2 cellular contexts compared by ENCODE assay signal in the genomic region with DNA sequence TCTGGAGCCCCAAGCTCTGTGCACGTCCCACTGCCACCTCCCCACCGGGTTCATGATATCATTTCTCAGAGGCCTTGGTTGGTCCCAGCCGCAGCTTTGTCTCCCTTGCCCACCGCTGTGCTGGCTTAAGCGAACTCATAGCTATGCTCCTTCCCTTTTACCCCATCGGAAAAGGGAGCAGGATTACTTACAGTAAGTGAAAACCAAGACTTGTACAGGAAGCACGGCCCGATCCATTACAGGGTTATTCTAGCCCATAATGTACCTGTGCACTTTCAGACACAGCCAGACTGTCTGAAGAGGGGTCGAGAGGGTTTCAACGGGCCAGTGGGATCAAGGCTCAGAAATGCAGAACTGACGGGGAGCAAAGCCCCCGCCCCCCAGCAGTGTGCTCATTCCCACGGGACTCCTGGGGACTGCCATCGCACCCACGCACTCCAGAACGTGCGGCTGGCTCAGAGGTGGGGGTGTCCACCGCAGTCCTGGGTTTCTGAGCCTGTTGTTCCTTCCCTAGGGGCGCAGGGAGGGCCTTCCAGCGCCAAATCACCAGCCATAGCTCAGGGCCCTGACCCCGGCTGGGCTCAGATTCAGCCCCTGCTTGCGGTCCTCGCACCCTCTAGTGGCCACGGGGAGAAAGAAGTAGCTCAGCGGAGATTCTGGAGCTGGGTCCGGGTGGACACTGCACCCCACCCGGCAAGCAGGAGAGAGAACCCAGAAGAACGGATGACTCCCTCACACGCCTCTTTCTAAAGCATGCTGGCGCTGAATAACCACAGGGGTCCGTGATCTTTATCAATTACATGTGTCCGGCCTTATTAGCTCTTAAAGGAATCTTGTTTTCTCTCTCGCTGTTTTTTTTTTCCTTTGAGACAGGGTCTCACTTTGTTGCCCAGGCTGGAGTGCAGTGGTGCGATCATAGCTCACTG.
TF ChIP-seq lines count a peak whose summit lies in the region.

No MANE protein-coding gene starts in this region.

TF ChIP-seq in HEK293, 187 proteins besides CTCF, POLR2A, EP300 and RAD21 (continued from another document):
- TF ChIP-seq, protein P1, sequence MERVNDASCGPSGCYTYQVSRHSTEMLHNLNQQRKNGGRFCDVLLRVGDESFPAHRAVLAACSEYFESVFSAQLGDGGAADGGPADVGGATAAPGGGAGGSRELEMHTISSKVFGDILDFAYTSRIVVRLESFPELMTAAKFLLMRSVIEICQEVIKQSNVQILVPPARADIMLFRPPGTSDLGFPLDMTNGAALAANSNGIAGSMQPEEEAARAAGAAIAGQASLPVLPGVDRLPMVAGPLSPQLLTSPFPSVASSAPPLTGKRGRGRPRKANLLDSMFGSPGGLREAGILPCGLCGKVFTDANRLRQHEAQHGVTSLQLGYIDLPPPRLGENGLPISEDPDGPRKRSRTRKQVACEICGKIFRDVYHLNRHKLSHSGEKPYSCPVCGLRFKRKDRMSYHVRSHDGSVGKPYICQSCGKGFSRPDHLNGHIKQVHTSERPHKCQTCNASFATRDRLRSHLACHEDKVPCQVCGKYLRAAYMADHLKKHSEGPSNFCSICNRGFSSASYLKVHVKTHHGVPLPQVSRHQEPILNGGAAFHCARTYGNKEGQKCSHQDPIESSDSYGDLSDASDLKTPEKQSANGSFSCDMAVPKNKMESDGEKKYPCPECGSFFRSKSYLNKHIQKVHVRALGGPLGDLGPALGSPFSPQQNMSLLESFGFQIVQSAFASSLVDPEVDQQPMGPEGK (tag by site-specific recombination; IDR thresholded peaks at IDR 0.05), result peak; percentile 75
- TF ChIP-seq EGR2 (tag by site-specific recombination; IDR thresholded peaks at IDR 0.05; ENCODE audit: low read depth) (peak; percentile 66), SETDB1 (IDR thresholded peaks at IDR 0.05; ENCODE audit: insufficient read length, low read length) (no peak), ZFHX2 (tag by site-specific recombination; conservative IDR thresholded peaks at IDR 0.05) (peak; percentile 78), ZNF600 (tag by site-specific recombination; IDR thresholded peaks at IDR 0.05) (peak; percentile 52), ZNF660 (tag by site-specific recombination; IDR thresholded peaks at IDR 0.05) (no peak), ZNF335 (tag by site-specific recombination; conservative IDR thresholded peaks at IDR 0.05) (peak; percentile 53; the same call in 1 of the 2 replicates), ZXDB (tag by site-specific recombination; IDR thresholded peaks at IDR 0.05) (peak; percentile 22; the same call in 1 of the 2 replicates), ZFP37 (tag by site-specific recombination; IDR thresholded peaks at IDR 0.05) (0 out of 2 replicates have a peak, but pooled peaks have one; percentile 48), SP7 (tag by site-specific recombination; IDR thresholded peaks at IDR 0.05) (0 out of 2 replicates have a peak, but pooled peaks have one; percentile 29), ZEB2 (tag by site-specific recombination; IDR thresholded peaks at IDR 0.05) (peak; percentile 49; the same call in 1 of the 2 replicates)
- TF ChIP-seq, protein P2, sequence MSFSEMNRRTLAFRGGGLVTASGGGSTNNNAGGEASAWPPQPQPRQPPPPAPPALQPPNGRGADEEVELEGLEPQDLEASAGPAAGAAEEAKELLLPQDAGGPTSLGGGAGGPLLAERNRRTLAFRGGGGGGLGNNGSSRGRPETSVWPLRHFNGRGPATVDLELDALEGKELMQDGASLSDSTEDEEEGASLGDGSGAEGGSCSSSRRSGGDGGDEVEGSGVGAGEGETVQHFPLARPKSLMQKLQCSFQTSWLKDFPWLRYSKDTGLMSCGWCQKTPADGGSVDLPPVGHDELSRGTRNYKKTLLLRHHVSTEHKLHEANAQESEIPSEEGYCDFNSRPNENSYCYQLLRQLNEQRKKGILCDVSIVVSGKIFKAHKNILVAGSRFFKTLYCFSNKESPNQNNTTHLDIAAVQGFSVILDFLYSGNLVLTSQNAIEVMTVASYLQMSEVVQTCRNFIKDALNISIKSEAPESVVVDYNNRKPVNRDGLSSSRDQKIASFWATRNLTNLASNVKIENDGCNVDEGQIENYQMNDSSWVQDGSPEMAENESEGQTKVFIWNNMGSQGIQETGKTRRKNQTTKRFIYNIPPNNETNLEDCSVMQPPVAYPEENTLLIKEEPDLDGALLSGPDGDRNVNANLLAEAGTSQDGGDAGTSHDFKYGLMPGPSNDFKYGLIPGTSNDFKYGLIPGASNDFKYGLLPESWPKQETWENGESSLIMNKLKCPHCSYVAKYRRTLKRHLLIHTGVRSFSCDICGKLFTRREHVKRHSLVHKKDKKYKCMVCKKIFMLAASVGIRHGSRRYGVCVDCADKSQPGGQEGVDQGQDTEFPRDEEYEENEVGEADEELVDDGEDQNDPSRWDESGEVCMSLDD (tag by site-specific recombination; IDR thresholded peaks at IDR 0.05), result no peak
- TF ChIP-seq, protein P3, sequence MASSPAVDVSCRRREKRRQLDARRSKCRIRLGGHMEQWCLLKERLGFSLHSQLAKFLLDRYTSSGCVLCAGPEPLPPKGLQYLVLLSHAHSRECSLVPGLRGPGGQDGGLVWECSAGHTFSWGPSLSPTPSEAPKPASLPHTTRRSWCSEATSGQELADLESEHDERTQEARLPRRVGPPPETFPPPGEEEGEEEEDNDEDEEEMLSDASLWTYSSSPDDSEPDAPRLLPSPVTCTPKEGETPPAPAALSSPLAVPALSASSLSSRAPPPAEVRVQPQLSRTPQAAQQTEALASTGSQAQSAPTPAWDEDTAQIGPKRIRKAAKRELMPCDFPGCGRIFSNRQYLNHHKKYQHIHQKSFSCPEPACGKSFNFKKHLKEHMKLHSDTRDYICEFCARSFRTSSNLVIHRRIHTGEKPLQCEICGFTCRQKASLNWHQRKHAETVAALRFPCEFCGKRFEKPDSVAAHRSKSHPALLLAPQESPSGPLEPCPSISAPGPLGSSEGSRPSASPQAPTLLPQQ (tag by site-specific recombination; IDR thresholded peaks at IDR 0.05), result 0 out of 2 replicates have a peak, but pooled peaks have one; percentile 41
- TF ChIP-seq, protein P4, sequence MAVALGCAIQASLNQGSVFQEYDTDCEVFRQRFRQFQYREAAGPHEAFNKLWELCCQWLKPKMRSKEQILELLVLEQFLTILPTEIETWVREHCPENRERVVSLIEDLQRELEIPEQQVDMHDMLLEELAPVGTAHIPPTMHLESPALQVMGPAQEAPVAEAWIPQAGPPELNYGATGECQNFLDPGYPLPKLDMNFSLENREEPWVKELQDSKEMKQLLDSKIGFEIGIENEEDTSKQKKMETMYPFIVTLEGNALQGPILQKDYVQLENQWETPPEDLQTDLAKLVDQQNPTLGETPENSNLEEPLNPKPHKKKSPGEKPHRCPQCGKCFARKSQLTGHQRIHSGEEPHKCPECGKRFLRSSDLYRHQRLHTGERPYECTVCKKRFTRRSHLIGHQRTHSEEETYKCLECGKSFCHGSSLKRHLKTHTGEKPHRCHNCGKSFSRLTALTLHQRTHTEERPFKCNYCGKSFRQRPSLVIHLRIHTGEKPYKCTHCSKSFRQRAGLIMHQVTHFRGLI (tag by site-specific recombination; IDR thresholded peaks at IDR 0.05), result peak; percentile 44; the same call in 1 of the 2 replicates

TF ChIP-seq in WTC11, 78 proteins besides CTCF, POLR2A, EP300 and RAD21 (continued from another document):
- TF ChIP-seq, protein P5, sequence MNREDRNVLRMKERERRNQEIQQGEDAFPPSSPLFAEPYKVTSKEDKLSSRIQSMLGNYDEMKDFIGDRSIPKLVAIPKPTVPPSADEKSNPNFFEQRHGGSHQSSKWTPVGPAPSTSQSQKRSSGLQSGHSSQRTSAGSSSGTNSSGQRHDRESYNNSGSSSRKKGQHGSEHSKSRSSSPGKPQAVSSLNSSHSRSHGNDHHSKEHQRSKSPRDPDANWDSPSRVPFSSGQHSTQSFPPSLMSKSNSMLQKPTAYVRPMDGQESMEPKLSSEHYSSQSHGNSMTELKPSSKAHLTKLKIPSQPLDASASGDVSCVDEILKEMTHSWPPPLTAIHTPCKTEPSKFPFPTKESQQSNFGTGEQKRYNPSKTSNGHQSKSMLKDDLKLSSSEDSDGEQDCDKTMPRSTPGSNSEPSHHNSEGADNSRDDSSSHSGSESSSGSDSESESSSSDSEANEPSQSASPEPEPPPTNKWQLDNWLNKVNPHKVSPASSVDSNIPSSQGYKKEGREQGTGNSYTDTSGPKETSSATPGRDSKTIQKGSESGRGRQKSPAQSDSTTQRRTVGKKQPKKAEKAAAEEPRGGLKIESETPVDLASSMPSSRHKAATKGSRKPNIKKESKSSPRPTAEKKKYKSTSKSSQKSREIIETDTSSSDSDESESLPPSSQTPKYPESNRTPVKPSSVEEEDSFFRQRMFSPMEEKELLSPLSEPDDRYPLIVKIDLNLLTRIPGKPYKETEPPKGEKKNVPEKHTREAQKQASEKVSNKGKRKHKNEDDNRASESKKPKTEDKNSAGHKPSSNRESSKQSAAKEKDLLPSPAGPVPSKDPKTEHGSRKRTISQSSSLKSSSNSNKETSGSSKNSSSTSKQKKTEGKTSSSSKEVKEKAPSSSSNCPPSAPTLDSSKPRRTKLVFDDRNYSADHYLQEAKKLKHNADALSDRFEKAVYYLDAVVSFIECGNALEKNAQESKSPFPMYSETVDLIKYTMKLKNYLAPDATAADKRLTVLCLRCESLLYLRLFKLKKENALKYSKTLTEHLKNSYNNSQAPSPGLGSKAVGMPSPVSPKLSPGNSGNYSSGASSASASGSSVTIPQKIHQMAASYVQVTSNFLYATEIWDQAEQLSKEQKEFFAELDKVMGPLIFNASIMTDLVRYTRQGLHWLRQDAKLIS (CRISPR knock-in tag; IDR thresholded peaks at IDR 0.05; ENCODE audit: borderline replicate concordance), result no peak
- TF ChIP-seq FOXK1 (CRISPR knock-in tag; IDR thresholded peaks at IDR 0.05) (0 out of 2 replicates have a peak, but pooled peaks have one; percentile 37), NFE2L1 (CRISPR knock-in tag; IDR thresholded peaks at IDR 0.05) (no peak), GABPB1 (CRISPR knock-in tag; IDR thresholded peaks at IDR 0.05) (peak; percentile 49; the same call in 1 of the 2 replicates), ETV6 (CRISPR knock-in tag; IDR thresholded peaks at IDR 0.05) (peak; percentile 79), SMAD4 (CRISPR knock-in tag; IDR thresholded peaks at IDR 0.05) (no peak)
